In genomic region chr5:107861565-107861964, GRCh38 we compare ENCODE assay signal across 15 cellular contexts.
A peak's percentile ranks its signal among the peaks of the same experiment; 100 is the strongest.
DNase-seq lines count a peak whose midpoint lies in the region; ATAC-seq and TF ChIP-seq lines count a peak whose summit lies in the region.
"Had no signal": no experiment of that assay in that cellular context is flagged by ENCODE, and none has a peak within 500 bp of the region (broad histone marks: within the 10 kb centered on the region; RNA-seq: fewer than 3 reads in every experiment).

No MANE protein-coding gene starts in this region.

- no peak overlapping the region for H3K27ac Mint-ChIP-seq in activated naive CD8-positive, alpha-beta T cell treated with anti-CD3 and anti-CD28 coated beads for 36 hours
- H3K27ac Mint-ChIP-seq: CD4-positive, alpha-beta T cell had no signal

- H3K4me2 ChIP-seq in SK-N-SH: no peak overlapping the region
- no peak overlapping the region for H3K4me2 ChIP-seq in mesenchymal stem cell (ENCODE audit: low read length, poor library complexity, severe bottlenecking)
- H3K4me2 ChIP-seq: A549 had no signal

- no peaks in the 10 kb centered on the region for H3K4me1 Mint-ChIP-seq in activated naive CD8-positive, alpha-beta T cell treated with anti-CD3 and anti-CD28 coated beads for 36 hours

- no peaks in the 10 kb centered on the region for H3K79me1 ChIP-seq in mesenchymal stem cell (replicated peaks; ENCODE audit: low read length, poor library complexity, severe bottlenecking)

- no peaks in the 10 kb centered on the region for H3K9me3 ChIP-seq in SK-N-SH
- no peaks in the 10 kb centered on the region for H3K9me3 ChIP-seq in mesenchymal stem cell (ENCODE audit: control insufficient read depth, low read length)
- H3K9me3 ChIP-seq: A549, Caco-2 had no signal

- H3K27me3 ChIP-seq in SK-N-SH (ENCODE audit: insufficient read depth): no peaks in the 10 kb centered on the region
- H3K27me3 ChIP-seq in mesenchymal stem cell (ENCODE audit: control insufficient read depth in 1 of 2, insufficient read depth in 1 of 2, low read length in 2 of 2): no peaks in the 10 kb centered on the region

- TF ChIP-seq EP300 in SK-N-SH (IDR thresholded peaks at IDR 0.05; ENCODE audit: borderline replicate concordance in 1 of 2, low read depth in 1 of 2, low read length in 1 of 2): no peak
- no peak for TF ChIP-seq EP300 in Ishikawa (IDR thresholded peaks at IDR 0.05; ENCODE audit: borderline replicate concordance)

- no peaks in the 10 kb centered on the region for H3K4me1 ChIP-seq in SK-N-SH (ENCODE audit: control insufficient read depth in 1 of 2, insufficient read depth in 2 of 2, low read depth in 1 of 2, low read length in 1 of 2)
- H3K4me1 ChIP-seq in mesenchymal stem cell (ENCODE audit: control insufficient read depth, insufficient read depth, low read depth, low read length): no peaks in the 10 kb centered on the region
- H3K4me1 ChIP-seq: A549, Caco-2 had no signal

- H3K9ac ChIP-seq in SK-N-SH (no peak overlapping the region), mesenchymal stem cell (ENCODE audit: low read length) (no peak overlapping the region)

- TF ChIP-seq CTCF in SK-N-SH (IDR thresholded peaks at IDR 0.05): no peak

- H3K36me3 ChIP-seq in SK-N-SH (replicated peaks in 1 of 2; ENCODE audit: control insufficient read depth in 1 of 2, insufficient read depth in 2 of 2, low read length in 1 of 2) (peaks cover 0 to 3% of the 10 kb centered on the region in 2 experiments), mesenchymal stem cell (ENCODE audit: control insufficient read depth in 1 of 2, insufficient read depth in 2 of 2, low read depth in 1 of 2, low read length in 2 of 2) (peaks cover 3 to 7% of the 10 kb centered on the region in 2 experiments)

- no peak for DNase-seq in SK-N-SH
- DNase-seq in mesenchymal stem cell: no peak
- no peak for DNase-seq in HK-2 (ENCODE audit: unreplicated experiment)
- DNase-seq in activated naive CD8-positive, alpha-beta T cell treated with anti-CD3 and anti-CD28 coated beads for 36 hours: no peak
- no peak for DNase-seq in activated CD4-positive, CD25-positive, alpha-beta regulatory T cell treated with anti-CD3 and anti-CD28 coated beads, Interleukin-2, amount 50 U/mL, for 72 hours
- DNase-seq: AML-193; Caco-2; CD4-positive, alpha-beta T cell; HCEC 1CT had no signal

- no peaks in the 10 kb centered on the region for H3K9me2 ChIP-seq in SK-N-SH

- H3K27ac ChIP-seq in SK-N-SH (ENCODE audit: low read depth in 2 of 2, low read length in 1 of 2) (no peak overlapping the region), mesenchymal stem cell (ENCODE audit: low read length, poor library complexity, severe bottlenecking) (no peak overlapping the region)
- H3K27ac ChIP-seq: 22Rv1, A549, C4-2B, HL-60 had no signal

- no peak overlapping the region for H3K4me3 ChIP-seq in SK-N-SH (ENCODE audit: low read depth in 2 of 2, low read length in 1 of 2)
- no peak overlapping the region for H3K4me3 ChIP-seq in mesenchymal stem cell (ENCODE audit: insufficient read depth in 1 of 2, low read depth in 1 of 2, low read length in 2 of 2)
- H3K4me3 ChIP-seq: A549 had no signal

- no peak overlapping the region for H2AK5ac ChIP-seq in mesenchymal stem cell (ENCODE audit: low read length, severe bottlenecking)

- no peak overlapping the region for H3K4ac ChIP-seq in mesenchymal stem cell (ENCODE audit: low read depth in 1 of 2, low read length in 2 of 2)

- H2BK15ac ChIP-seq in mesenchymal stem cell (ENCODE audit: low read depth, poor library complexity, severe bottlenecking): no peak overlapping the region

- no peak overlapping the region for H3K18ac ChIP-seq in mesenchymal stem cell (ENCODE audit: low read depth in 1 of 2, low read length in 2 of 2)

- no peak overlapping the region for H3K23ac ChIP-seq in mesenchymal stem cell (ENCODE audit: low read length in 2 of 2)

- no peak for ATAC-seq in SK-N-SH treated with all-trans-retinoic acid at 6 μM for 48 hours
- ATAC-seq: A549 had no signal

- no peak for TF ChIP-seq RAD21 in SK-N-SH (IDR thresholded peaks at IDR 0.05; ENCODE audit: low read length)
- TF ChIP-seq RAD21 in Ishikawa (IDR thresholded peaks at IDR 0.05; ENCODE audit: low read depth): no peak

- H3K36me3 Mint-ChIP-seq in activated naive CD8-positive, alpha-beta T cell treated with anti-CD3 and anti-CD28 coated beads for 36 hours: peaks cover 14% of the 10 kb centered on the region

- H4K20me1 ChIP-seq in SK-N-SH (ENCODE audit: insufficient read depth): no peaks in the 10 kb centered on the region

- WGBS in SK-N-SH (ENCODE audit: low lambda C conversion rate): 98% methylated on average over 6 of the region's 12 CpGs
- 91% methylated on average over 11 of the region's 12 CpGs for WGBS in mesenchymal stem cell

- peak overlapping the region; percentile 68 for H4K91ac ChIP-seq in mesenchymal stem cell (ENCODE audit: low read length)

- H2BK12ac ChIP-seq in mesenchymal stem cell (ENCODE audit: low read length in 2 of 2): no peak overlapping the region

- CTCF ChIA-PET in SK-N-SH (lab: Yijun Ruan, JAX): interaction anchor here (0.8 kb wide), 1 partner anchor 8 kb away, joined by 3 read pairs; no protein-coding TSS in a partner anchor

- H2BK5ac ChIP-seq in mesenchymal stem cell (ENCODE audit: low read depth, low read length, poor library complexity, severe bottlenecking): no peak overlapping the region

- no peaks in the 10 kb centered on the region for H3K79me2 ChIP-seq in SK-N-SH (ENCODE audit: insufficient read depth)

- POLR2A ChIA-PET in SK-N-SH (lab: Yijun Ruan, JAX): no interaction called here

- no peak overlapping the region for H4K8ac ChIP-seq in mesenchymal stem cell (ENCODE audit: low read length)

- H3K9me3 Mint-ChIP-seq in activated naive CD8-positive, alpha-beta T cell treated with anti-CD3 and anti-CD28 coated beads for 36 hours: peaks cover 2% of the 10 kb centered on the region
- H3K9me3 Mint-ChIP-seq: CD4-positive, alpha-beta T cell had no signal

- H2AFZ ChIP-seq in SK-N-SH (ENCODE audit: low read depth) (no peak overlapping the region), mesenchymal stem cell (ENCODE audit: low read depth, low read length) (no peak overlapping the region)

- H3K27me3 Mint-ChIP-seq in activated naive CD8-positive, alpha-beta T cell treated with anti-CD3 and anti-CD28 coated beads for 36 hours: no peaks in the 10 kb centered on the region
- H3K27me3 Mint-ChIP-seq: CD4-positive, alpha-beta T cell had no signal

- no peak overlapping the region for H3K14ac ChIP-seq in mesenchymal stem cell (ENCODE audit: low read length in 2 of 2)

- no peak overlapping the region for H3K4me3 Mint-ChIP-seq in activated naive CD8-positive, alpha-beta T cell treated with anti-CD3 and anti-CD28 coated beads for 36 hours
- H3K4me3 Mint-ChIP-seq: CD4-positive, alpha-beta T cell had no signal

- no peaks in the 10 kb centered on the region for H3F3A ChIP-seq in SK-N-SH (replicated peaks; ENCODE audit: insufficient read depth)

- H2BK120ac ChIP-seq in mesenchymal stem cell (ENCODE audit: low read depth, low read length): no peak overlapping the region

TF ChIP-seq in SK-N-SH, 30 proteins besides CTCF, POLR2A, EP300 and RAD21 (continues in another document):
- TF ChIP-seq MXI1 (IDR thresholded peaks at IDR 0.05; ENCODE audit: low read depth, low read length) (no peak), USF2 (IDR thresholded peaks at IDR 0.05; ENCODE audit: borderline replicate concordance, low read depth, low read length) (no peak), YY1 (IDR thresholded peaks at IDR 0.05; ENCODE audit: low read depth) (no peak), RFX5 (IDR thresholded peaks at IDR 0.05; ENCODE audit: low read length) (no peak)

TF ChIP-seq in SK-N-SH treated with all-trans-retinoic acid at 6 μM for 48 hours, 23 proteins besides CTCF, POLR2A, EP300 and RAD21 (continues in another document):
- TF ChIP-seq ARNTL (CRISPR knock-in tag; IDR thresholded peaks at IDR 0.05; ENCODE audit: borderline replicate concordance, low read depth): no peak
- TF ChIP-seq ZFP30 (CRISPR knock-in tag; IDR thresholded peaks at IDR 0.05): no peak
- TF ChIP-seq OSR1 (CRISPR knock-in tag; IDR thresholded peaks at IDR 0.05): no peak
- TF ChIP-seq PPARA (CRISPR knock-in tag; IDR thresholded peaks at IDR 0.05; ENCODE audit: borderline replicate concordance): no peak
- TF ChIP-seq CSRNP3 (CRISPR knock-in tag; IDR thresholded peaks at IDR 0.05): no peak
- TF ChIP-seq ZNF565 (CRISPR knock-in tag; conservative IDR thresholded peaks at IDR 0.05; ENCODE audit: low read depth): no peak
- TF ChIP-seq ZC3H10 (CRISPR knock-in tag; IDR thresholded peaks at IDR 0.05): no peak

TF ChIP-seq in Ishikawa, 13 proteins besides CTCF, POLR2A, EP300 and RAD21:
- TF ChIP-seq EGR1 (IDR thresholded peaks at IDR 0.05) (no peak), REST (IDR thresholded peaks at IDR 0.05; ENCODE audit: low read depth) (peak; percentile 33; the same call in 1 of the 2 replicates), NFIC (IDR thresholded peaks at IDR 0.05) (no peak), FOXM1 (IDR thresholded peaks at IDR 0.05; ENCODE audit: borderline replicate concordance, low read depth) (no peak)
